ENCODE assay signal across 10 cellular contexts in genomic region chr10:102131286-102132170, GRCh38. TPM values are rescaled to one million over a fixed set of nuclear protein-coding genes. Genes with fewer than 3 reads are reported as not detected.
DNase-seq lines count a peak whose midpoint lies in the region; ATAC-seq, FAIRE-seq and TF ChIP-seq lines count a peak whose summit lies in the region.
"Had no signal": no experiment of that assay in that cellular context is flagged by ENCODE, and none has a peak within 500 bp of the region (broad histone marks: within the 10 kb centered on the region; RNA-seq: fewer than 3 reads in every experiment).

No MANE protein-coding gene starts in this region.

- H3K36me3 ChIP-seq in Caco-2 (ENCODE audit: control insufficient read depth, insufficient read depth, low read length): no peaks in the 10 kb centered on the region

- intact Hi-C loops in Caco-2 (cut with micrococcal nuclease; ENCODE audit: unreplicated experiment): loop anchor here (1.0 to 5.0 kb wide), 6 partner anchors 11 to 95 kb away; partner anchors contain the start of genes ELOVL3, HPS6, LDB1 and NOLC1

- DNase-seq in Caco-2 (no peak), astrocyte of the hippocampus (ENCODE audit: low read depth, low spot score) (peak; percentile 67), neural crest cell (ENCODE audit: low read depth, low spot score) (no peak), NCI-H146 treated with DMSO at 0.1 percent for 48 hours (lab: John Stamatoyannopoulos, UW; ENCODE audit: unreplicated experiment) (no peak), D721Med (ENCODE audit: insufficient read length, low spot score) (no peak), nephron progenitor cell (no peak)
- DNase-seq in Jurkat, Clone E6-1 (ENCODE audit: low read depth, low spot score): no peak
- DNase-seq: cortex of kidney had no signal

- H3K27me3 Mint-ChIP-seq in Caco-2 (ENCODE audit: insufficient read depth, unreplicated experiment): no peaks in the 10 kb centered on the region
- no peaks in the 10 kb centered on the region for H3K27me3 Mint-ChIP-seq in neural crest cell (ENCODE audit: low read depth)
- peaks cover 3% of the 10 kb centered on the region for H3K27me3 Mint-ChIP-seq in nephron progenitor cell (ENCODE audit: low read depth, poor library complexity)
- H3K27me3 Mint-ChIP-seq: progenitor cell of endocrine pancreas had no signal

- H3K27me3 ChIP-seq in Caco-2 (replicated peaks; ENCODE audit: control insufficient read depth, insufficient read depth, low read length): no peaks in the 10 kb centered on the region

- H3K4me1 Mint-ChIP-seq in Caco-2 (ENCODE audit: low read depth, unreplicated experiment): peaks cover 11% of the 10 kb centered on the region
- peaks cover 34% of the 10 kb centered on the region for H3K4me1 Mint-ChIP-seq in neural crest cell
- peaks cover 30% of the 10 kb centered on the region for H3K4me1 Mint-ChIP-seq in nephron progenitor cell

- H3K4me3 ChIP-seq in Caco-2 (ENCODE audit: low read depth, low read length): no peak overlapping the region
- peak overlapping the region; percentile 76 for H3K4me3 ChIP-seq in Jurkat, Clone E6-1 (ENCODE audit: low read length)

- peaks cover 16% of the 10 kb centered on the region for H3K4me1 ChIP-seq in Caco-2

- H3K4me3 Mint-ChIP-seq in Caco-2 (ENCODE audit: unreplicated experiment) (peak overlapping the region; percentile 94), neural crest cell (peak overlapping the region; percentile 96), nephron progenitor cell (no peak overlapping the region)

- no TSS peak for BruUV-seq in Caco-2 (replicated peaks; lab: Mats Ljungman, UMichigan)

- CTCF ChIA-PET in Caco-2 (lab: Charles Lee): no interaction called here

- H3K9me3 ChIP-seq in Caco-2: no peaks in the 10 kb centered on the region

- POLR2A ChIA-PET in Caco-2 (lab: Charles Lee): no interaction called here

- H3K27ac Mint-ChIP-seq in Caco-2 (ENCODE audit: unreplicated experiment) (no peak overlapping the region), neural crest cell (ENCODE audit: unreplicated experiment) (no peak overlapping the region), nephron progenitor cell (no peak overlapping the region)

- peaks cover 38% of the 10 kb centered on the region for H3K36me3 Mint-ChIP-seq in Caco-2 (ENCODE audit: insufficient read depth, unreplicated experiment)
- H3K36me3 Mint-ChIP-seq in neural crest cell (ENCODE audit: low read depth): peaks cover 5% of the 10 kb centered on the region
- no peaks in the 10 kb centered on the region for H3K36me3 Mint-ChIP-seq in nephron progenitor cell (ENCODE audit: low read depth)

- ATAC-seq in GM21576 (IDR thresholded peaks at IDR 0.05; ENCODE audit: unreplicated experiment): no peak

- no peak for FAIRE-seq in D721Med (lab: Jason Lieb, UNC)

- H3K9me3 Mint-ChIP-seq in Caco-2 (ENCODE audit: unreplicated experiment): no peaks in the 10 kb centered on the region
- H3K9me3 Mint-ChIP-seq in neural crest cell: no peaks in the 10 kb centered on the region
- H3K9me3 Mint-ChIP-seq in nephron progenitor cell: no peaks in the 10 kb centered on the region

- no peak for TF ChIP-seq CTCF in Caco-2 (IDR thresholded peaks at IDR 0.05; ENCODE audit: insufficient read depth in 1 of 2, low read depth in 1 of 2, low read length in 1 of 2, severe bottlenecking in 1 of 2, unreplicated experiment in 1 of 2)
- TF ChIP-seq CTCF in neural crest cell (conservative IDR thresholded peaks at IDR 0.05): no peak
- no peak for TF ChIP-seq CTCF in D721Med (IDR thresholded peaks at IDR 0.05; ENCODE audit: insufficient read depth, missing control alignments)
- no peak for TF ChIP-seq CTCF in nephron progenitor cell (IDR thresholded peaks at IDR 0.05)

RNA-seq across cellular contexts. Expression of gene PPRC1, which starts 1.3 kb away (rescaled TPM):
- total RNA-seq in Caco-2 (2022) (66.6 and 68.5 TPM in 2 replicates), neural crest cell (66.3 and 68.3 TPM in 2 replicates)
- polyA plus RNA-seq in Jurkat, Clone E6-1 (2012; ENCODE audit: insufficient read depth, insufficient read length): 34.5 TPM

RNA-seq across cellular contexts. Expression of gene LDB1, which starts 11.4 kb away (rescaled TPM):
- total RNA-seq in Caco-2 (2022) (52.3 and 52.4 TPM in 2 replicates), neural crest cell (122 and 127 TPM in 2 replicates)
- polyA plus RNA-seq in Jurkat, Clone E6-1 (2012; ENCODE audit: insufficient read depth, insufficient read length): 75.5 TPM

RNA-seq across cellular contexts. Expression of gene NOLC1, which starts 20.7 kb away (rescaled TPM):
- 137 and 147 TPM in 2 replicates for total RNA-seq in Caco-2 (2022)
- polyA plus RNA-seq in Jurkat, Clone E6-1 (2012; ENCODE audit: insufficient read depth, insufficient read length): 187 TPM
- total RNA-seq in neural crest cell: 111 and 116 TPM in 2 replicates
